ENCODE assay signal across 23 cellular contexts in the genomic region with DNA sequence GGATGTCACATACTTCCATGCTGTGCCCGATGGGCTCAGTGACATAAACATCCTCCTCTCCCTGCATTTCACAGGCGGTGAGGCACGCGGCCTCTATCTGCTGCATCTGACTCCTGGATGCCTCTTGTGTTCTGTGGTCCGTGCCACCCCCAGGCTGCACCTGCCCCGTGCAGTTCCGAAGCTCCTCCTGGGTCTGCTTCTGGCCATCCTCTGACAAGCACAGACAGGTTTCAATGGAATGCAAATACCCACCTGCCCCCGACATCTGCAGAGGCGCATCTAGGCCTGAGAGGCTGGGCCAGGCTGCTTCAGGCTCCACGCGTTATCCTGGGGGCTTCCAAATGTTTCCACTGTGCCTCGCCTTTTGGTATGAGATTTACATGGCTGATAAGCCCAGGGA. TPM values are rescaled to one million over a fixed set of nuclear protein-coding genes. Genes with fewer than 3 reads are reported as not detected.
DNase-seq lines count a peak whose midpoint lies in the region; ATAC-seq and TF ChIP-seq lines count a peak whose summit lies in the region.
"Had no signal": no experiment of that assay in that cellular context is flagged by ENCODE, and none has a peak within 500 bp of the region (broad histone marks: within the 10 kb centered on the region; RNA-seq: fewer than 3 reads in every experiment).

No MANE protein-coding gene starts in this region.

- H3K9ac ChIP-seq in neural progenitor cell = no peak overlapping the region
- H3K9ac ChIP-seq: GM23248 had no signal

- H3K36me3 Mint-ChIP-seq in neural progenitor cell = no peaks in the 10 kb centered on the region

- no peak overlapping the region for H3K4me3 Mint-ChIP-seq in neural progenitor cell
- H3K4me3 Mint-ChIP-seq: H9 had no signal

- no peak overlapping the region for H3K4me3 ChIP-seq in neural progenitor cell
- H3K4me3 ChIP-seq: GM23248, SJCRH30 had no signal

- no peaks in the 10 kb centered on the region for H3K9me3 ChIP-seq in neural progenitor cell (ENCODE audit: low read depth)

- H3F3A ChIP-seq in neural progenitor cell (ENCODE audit: low read depth) = no peaks in the 10 kb centered on the region

- H3K27me3 ChIP-seq in neural progenitor cell = no peaks in the 10 kb centered on the region
- H3K27me3 ChIP-seq: SJCRH30 had no signal

- ATAC-seq in GM18868 (IDR thresholded peaks at IDR 0.05; ENCODE audit: unreplicated experiment) (no peak), GM21423 (IDR thresholded peaks at IDR 0.05; ENCODE audit: unreplicated experiment) (no peak)

- H3K36me3 ChIP-seq in neural progenitor cell = no peaks in the 10 kb centered on the region
- H3K36me3 ChIP-seq: SJCRH30 had no signal

- H3K4me1 Mint-ChIP-seq in neural progenitor cell = no peaks in the 10 kb centered on the region

- no peak for TF ChIP-seq CTCF in neural progenitor cell (IDR thresholded peaks at IDR 0.05)

- H3K4me2 ChIP-seq in neural progenitor cell = no peak overlapping the region

- no peak overlapping the region for H2AFZ ChIP-seq in neural progenitor cell (replicated peaks)
- H2AFZ ChIP-seq: GM23248 had no signal

- H3K9me3 Mint-ChIP-seq in neural progenitor cell = peaks cover 7% of the 10 kb centered on the region

- H3K27ac ChIP-seq in neural progenitor cell = no peak overlapping the region
- H3K27ac ChIP-seq: 22Rv1, GM23248, HL-60, SJCRH30 had no signal

- H3K27ac Mint-ChIP-seq in neural progenitor cell = peak overlapping the region; percentile 33
- H3K27ac Mint-ChIP-seq: H9 had no signal

- peaks cover 8% of the 10 kb centered on the region for H3K27me3 Mint-ChIP-seq in neural progenitor cell (ENCODE audit: insufficient read depth, low read depth)

- no peaks in the 10 kb centered on the region for H3K79me2 ChIP-seq in neural progenitor cell (ENCODE audit: low read depth)

- no peaks in the 10 kb centered on the region for H4K20me1 ChIP-seq in neural progenitor cell (ENCODE audit: low read depth)

- no peaks in the 10 kb centered on the region for H3K4me1 ChIP-seq in neural progenitor cell

- DNase-seq in DMS79 treated with DMSO at 0.1 percent for 48 hours (lab: John Stamatoyannopoulos, UW) (peak; percentile 19), DMS79 (lab: John Stamatoyannopoulos, UW) (no peak), COLO668 (lab: John Stamatoyannopoulos, UW; ENCODE audit: unreplicated experiment) (peak; percentile 30), NCI-H526 treated with DMSO at 0.1 percent for 48 hours (lab: John Stamatoyannopoulos, UW) (peak; percentile 91), neural progenitor cell (ENCODE audit: low spot score) (no peak), SKM-1 (lab: John Stamatoyannopoulos, UW; ENCODE audit: unreplicated experiment) (no peak)
- DNase-seq: AML-193, GM23248, H9, KG1, NCI-H1092, NCI-H1694, NCI-H2081, NCI-H446, NCI-H774, OCI-M1, SJCRH30, T-helper 1 cell had no signal

RNA-seq across cellular contexts. Expression of gene DNAH17, which starts 46.3 kb away (rescaled TPM):
- 0.03 TPM in 1 of 2 replicates, not detected in the other for total RNA-seq in neural progenitor cell (ENCODE audit: low replicate concordance)
- total RNA-seq: GM23248, HT-29 had no signal

Comparison
In these comparisons a context has a peak if more than half of its experiments do, and no peak if none do; other contexts are left out.
1. DNase-seq: peak in DMS79 treated with DMSO at 0.1 percent for 48 hours (single experiment), COLO668 (single experiment) and NCI-H526 treated with DMSO at 0.1 percent for 48 hours (single experiment); none in DMS79 (single experiment), neural progenitor cell (single experiment) and SKM-1 (single experiment).